1 cellular context compared by ENCODE assay signal in the genomic region with DNA sequence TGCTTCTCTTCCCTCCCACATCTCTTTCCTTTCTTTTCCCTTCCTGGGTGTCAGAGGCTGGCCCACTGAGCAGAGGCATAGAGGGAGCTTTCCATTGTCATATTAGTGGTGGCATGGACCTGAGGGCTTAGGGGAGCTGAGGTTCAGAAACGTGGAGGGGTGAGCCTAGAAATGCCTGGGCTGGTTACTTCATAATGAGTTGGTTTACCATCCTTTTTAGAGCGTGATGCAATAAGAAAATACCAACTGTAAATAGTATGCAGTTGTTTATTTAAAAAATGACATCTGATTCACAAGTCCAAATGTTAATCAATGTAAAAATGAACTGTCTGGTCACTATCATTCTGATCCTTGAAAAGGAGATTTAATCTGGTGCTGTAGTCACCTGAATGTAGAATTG.
TF ChIP-seq lines count a peak whose summit lies in the region.

No MANE protein-coding gene starts in this region.

TF ChIP-seq in HEK293, 187 proteins besides CTCF, POLR2A, EP300 and RAD21:
- TF ChIP-seq, protein P1, sequence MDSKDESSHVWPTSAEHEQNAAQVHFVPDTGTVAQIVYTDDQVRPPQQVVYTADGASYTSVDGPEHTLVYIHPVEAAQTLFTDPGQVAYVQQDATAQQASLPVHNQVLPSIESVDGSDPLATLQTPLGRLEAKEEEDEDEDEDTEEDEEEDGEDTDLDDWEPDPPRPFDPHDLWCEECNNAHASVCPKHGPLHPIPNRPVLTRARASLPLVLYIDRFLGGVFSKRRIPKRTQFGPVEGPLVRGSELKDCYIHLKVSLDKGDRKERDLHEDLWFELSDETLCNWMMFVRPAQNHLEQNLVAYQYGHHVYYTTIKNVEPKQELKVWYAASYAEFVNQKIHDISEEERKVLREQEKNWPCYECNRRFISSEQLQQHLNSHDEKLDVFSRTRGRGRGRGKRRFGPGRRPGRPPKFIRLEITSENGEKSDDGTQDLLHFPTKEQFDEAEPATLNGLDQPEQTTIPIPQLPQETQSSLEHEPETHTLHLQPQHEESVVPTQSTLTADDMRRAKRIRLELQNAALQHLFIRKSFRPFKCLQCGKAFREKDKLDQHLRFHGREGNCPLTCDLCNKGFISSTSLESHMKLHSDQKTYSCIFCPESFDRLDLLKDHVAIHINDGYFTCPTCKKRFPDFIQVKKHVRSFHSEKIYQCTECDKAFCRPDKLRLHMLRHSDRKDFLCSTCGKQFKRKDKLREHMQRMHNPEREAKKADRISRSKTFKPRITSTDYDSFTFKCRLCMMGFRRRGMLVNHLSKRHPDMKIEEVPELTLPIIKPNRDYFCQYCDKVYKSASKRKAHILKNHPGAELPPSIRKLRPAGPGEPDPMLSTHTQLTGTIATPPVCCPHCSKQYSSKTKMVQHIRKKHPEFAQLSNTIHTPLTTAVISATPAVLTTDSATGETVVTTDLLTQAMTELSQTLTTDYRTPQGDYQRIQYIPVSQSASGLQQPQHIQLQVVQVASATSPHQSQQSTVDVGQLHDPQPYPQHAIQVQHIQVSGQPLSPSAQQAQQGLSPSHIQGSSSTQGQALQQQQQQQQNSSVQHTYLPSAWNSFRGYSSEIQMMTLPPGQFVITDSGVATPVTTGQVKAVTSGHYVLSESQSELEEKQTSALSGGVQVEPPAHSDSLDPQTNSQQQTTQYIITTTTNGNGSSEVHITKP (tag by site-specific recombination; IDR thresholded peaks at IDR 0.05): peak; percentile 57; the same call in 1 of the 2 replicates
- TF ChIP-seq HOXD13 (CRISPR knock-in tag; IDR thresholded peaks at IDR 0.05; ENCODE audit: borderline replicate concordance) (no peak), ZIC2 (tag by site-specific recombination; IDR thresholded peaks at IDR 0.05) (no peak), ZNF624 (tag by site-specific recombination; IDR thresholded peaks at IDR 0.05) (no peak), SCRT2 (tag by site-specific recombination; IDR thresholded peaks at IDR 0.05) (no peak)
